In genomic region chr5:57442080-57442839, GRCh38 we compare ENCODE assay signal across 9 cellular contexts. TPM values are rescaled to one million over a fixed set of nuclear protein-coding genes. Genes with fewer than 3 reads are reported as not detected.
DNase-seq lines count a peak whose midpoint lies in the region; ATAC-seq and TF ChIP-seq lines count a peak whose summit lies in the region.
"Had no signal": no experiment of that assay in that cellular context is flagged by ENCODE, and none has a peak within 500 bp of the region (broad histone marks: within the 10 kb centered on the region; RNA-seq: fewer than 3 reads in every experiment).

No MANE protein-coding gene starts in this region.

- H3K36me3 ChIP-seq in testis (ENCODE audit: low read depth, missing control alignments) = no peaks in the 10 kb centered on the region

- no peaks in the 10 kb centered on the region for H3K4me1 Mint-ChIP-seq in stimulated activated effector memory CD8-positive, alpha-beta T cell treated with anti-CD3 and anti-CD28 coated beads, Interleukin-12 subunit alpha, Interleukin-12 subunit beta, amount 100 ng/mL, for 72 hours

- WGBS in testis, 2 donors = 71 to 74% methylated on average over 4 of the region's 4 CpGs

- no peak overlapping the region for H3K27ac Mint-ChIP-seq in stimulated activated effector memory CD8-positive, alpha-beta T cell treated with anti-CD3 and anti-CD28 coated beads, Interleukin-12 subunit alpha, Interleukin-12 subunit beta, amount 100 ng/mL, for 72 hours

- TF ChIP-seq POLR2A in testis (IDR thresholded peaks at IDR 0.05) = no peak

- no peaks in the 10 kb centered on the region for H3K9me3 Mint-ChIP-seq in stimulated activated effector memory CD8-positive, alpha-beta T cell treated with anti-CD3 and anti-CD28 coated beads, Interleukin-12 subunit alpha, Interleukin-12 subunit beta, amount 100 ng/mL, for 72 hours

- H3K27ac ChIP-seq in testis = no peak overlapping the region

- H3K4me3 Mint-ChIP-seq in stimulated activated effector memory CD8-positive, alpha-beta T cell treated with anti-CD3 and anti-CD28 coated beads, Interleukin-12 subunit alpha, Interleukin-12 subunit beta, amount 100 ng/mL, for 72 hours = no peak overlapping the region

- no peaks in the 10 kb centered on the region for H3K27me3 ChIP-seq in testis

- TF ChIP-seq CTCF in epithelial cell of esophagus (IDR thresholded peaks at IDR 0.05; ENCODE audit: insufficient read depth, low read depth, low read length, missing control alignments) = no peak
- no peak for TF ChIP-seq CTCF in testis (IDR thresholded peaks at IDR 0.05)

- no peaks in the 10 kb centered on the region for H3K9me3 ChIP-seq in testis

- H3K4me3 ChIP-seq in epithelial cell of esophagus (ENCODE audit: low read length) (no peak overlapping the region), testis (no peak overlapping the region)

- intact Hi-C loops in testis (cut with DNase I; ENCODE audit: low total_unique reads) = no loop called here

- DNase-seq in NCI-H748 (lab: John Stamatoyannopoulos, UW; ENCODE audit: unreplicated experiment) (peak; percentile 21), NCI-H748 treated with DMSO at 0.1 percent for 48 hours (lab: John Stamatoyannopoulos, UW) (no peak), HS-27A (ENCODE audit: low read depth) (peak; percentile 59), epithelial cell of esophagus (ENCODE audit: low read depth) (peak; percentile 70), testis (no peak), islet precursor cell (no peak), NCI-H1436 (lab: John Stamatoyannopoulos, UW) (no peak)
- no peak for DNase-seq in stimulated activated effector memory CD8-positive, alpha-beta T cell treated with anti-CD3 and anti-CD28 coated beads, Interleukin-12 subunit alpha, Interleukin-12 subunit beta, amount 100 ng/mL, for 72 hours (ENCODE audit: low spot score in 2 of 2)

- peak; percentile 49 for ATAC-seq in stimulated activated effector memory CD8-positive, alpha-beta T cell treated with anti-CD3 and anti-CD28 coated beads, Interleukin-12 subunit alpha, Interleukin-12 subunit beta, amount 100 ng/mL, for 72 hours

- no peaks in the 10 kb centered on the region for H3K36me3 Mint-ChIP-seq in stimulated activated effector memory CD8-positive, alpha-beta T cell treated with anti-CD3 and anti-CD28 coated beads, Interleukin-12 subunit alpha, Interleukin-12 subunit beta, amount 100 ng/mL, for 72 hours

- no peaks in the 10 kb centered on the region for H3K4me1 ChIP-seq in testis

RNA-seq across cellular contexts. Expression of gene ACTBL2, which starts 40.4 kb away (rescaled TPM):
- under 1 TPM in 1 of 2 donors, not detected in 1; 0.16 TPM for total RNA-seq in testis
- 0.15 TPM for polyA plus RNA-seq in testis (ENCODE audit: insufficient read depth, low read depth, low replicate concordance)
- total RNA-seq: T-helper 2 cell treated with Interferon-gamma antibody and Interleukin-4, amounts not matched to agents 100 ng/mL and 5 ng/mL, for 36 hours had no signal

Comparison
In these comparisons a context has a peak if more than half of its experiments do, and no peak if none do; other contexts are left out.
1. DNase-seq: peak in NCI-H748 (single experiment), HS-27A (single experiment) and epithelial cell of esophagus (single experiment); none in NCI-H748 treated with DMSO at 0.1 percent for 48 hours (single experiment), stimulated activated effector memory CD8-positive, alpha-beta T cell treated with anti-CD3 and anti-CD28 coated beads, Interleukin-12 subunit alpha, Interleukin-12 subunit beta, amount 100 ng/mL, for 72 hours (0 of 2), testis (single experiment), islet precursor cell (single experiment) and NCI-H1436 (single experiment).